In the genomic region with DNA sequence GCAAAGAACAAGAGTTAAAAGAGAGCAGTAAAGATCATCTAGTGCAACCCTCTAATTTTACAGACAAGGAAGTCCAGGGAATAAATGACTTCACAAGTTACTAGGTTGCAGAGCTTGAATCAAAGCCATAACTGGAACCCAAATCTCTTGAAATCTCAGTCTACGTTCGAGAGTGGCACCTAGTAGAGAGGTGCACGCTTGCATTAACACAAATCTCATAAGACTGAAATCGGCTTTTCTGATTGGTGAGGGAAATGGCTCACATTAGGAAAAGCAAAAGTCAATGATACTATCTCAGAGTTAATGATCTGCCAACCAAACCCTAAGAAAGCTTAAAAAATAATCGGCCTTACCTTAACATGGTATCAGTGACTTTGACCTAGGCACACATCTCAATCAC, we compare ENCODE assay signal across 1 cellular context.
TF ChIP-seq lines count a peak whose summit lies in the region.

No MANE protein-coding gene starts in this region.

TF ChIP-seq in IMR-90, 13 proteins besides CTCF, POLR2A, EP300 and RAD21:
- TF ChIP-seq, protein P1, sequence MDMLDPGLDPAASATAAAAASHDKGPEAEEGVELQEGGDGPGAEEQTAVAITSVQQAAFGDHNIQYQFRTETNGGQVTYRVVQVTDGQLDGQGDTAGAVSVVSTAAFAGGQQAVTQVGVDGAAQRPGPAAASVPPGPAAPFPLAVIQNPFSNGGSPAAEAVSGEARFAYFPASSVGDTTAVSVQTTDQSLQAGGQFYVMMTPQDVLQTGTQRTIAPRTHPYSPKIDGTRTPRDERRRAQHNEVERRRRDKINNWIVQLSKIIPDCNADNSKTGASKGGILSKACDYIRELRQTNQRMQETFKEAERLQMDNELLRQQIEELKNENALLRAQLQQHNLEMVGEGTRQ (IDR thresholded peaks at IDR 0.05; ENCODE audit: low read depth, low read length), result no peak
